Comparison of ENCODE assay signal across 8 cellular contexts in the genomic region with DNA sequence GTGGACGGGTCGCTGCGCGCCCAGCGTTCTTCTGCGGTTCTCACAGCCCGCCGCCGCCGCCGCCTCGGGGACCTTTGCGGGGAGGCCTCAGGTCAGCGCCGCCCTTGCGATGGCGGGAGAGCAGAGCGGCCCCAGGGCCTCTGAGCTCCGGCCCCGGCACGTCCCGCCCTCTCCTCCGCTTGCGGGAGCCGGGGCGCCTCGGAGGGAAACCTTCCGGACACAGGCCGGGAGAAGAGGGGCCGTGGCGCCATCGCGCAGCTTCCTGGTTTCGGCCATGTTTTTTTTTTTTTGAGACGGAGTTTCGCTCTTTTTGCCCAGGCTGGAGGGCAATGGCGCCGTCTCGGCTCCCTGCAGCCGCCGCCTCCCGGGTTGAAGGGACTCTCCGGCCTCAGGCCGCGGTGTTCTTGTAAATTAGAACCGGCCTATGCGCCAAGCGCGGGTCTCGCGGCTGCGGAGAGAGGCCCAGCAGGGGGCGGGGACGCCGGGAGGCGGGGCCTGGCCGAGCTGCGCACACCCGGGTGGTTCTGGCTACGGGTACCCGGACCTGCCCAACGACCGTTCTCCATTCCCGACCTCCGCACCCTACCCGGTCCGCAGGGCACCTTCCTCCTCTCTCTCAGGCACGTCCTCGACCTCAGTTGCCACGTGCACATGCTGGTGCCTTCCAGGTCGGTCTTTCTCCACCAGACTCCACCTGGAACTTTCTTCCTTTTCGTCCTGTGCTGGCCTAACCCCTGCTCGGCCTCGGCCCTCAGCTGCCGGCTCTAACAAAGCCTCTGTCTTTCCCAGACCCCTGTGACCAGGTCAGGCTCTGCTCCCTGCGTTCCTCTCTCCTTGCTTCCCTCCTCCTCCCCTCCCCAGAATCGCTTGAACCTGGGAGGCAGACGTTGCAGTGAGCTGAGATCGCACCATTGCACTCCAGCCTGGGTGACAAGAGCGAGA. TPM values are rescaled to one million over a fixed set of nuclear protein-coding genes. Genes with fewer than 3 reads are reported as not detected.
DNase-seq lines count a peak whose midpoint lies in the region; ATAC-seq and TF ChIP-seq lines count a peak whose summit lies in the region.

No MANE protein-coding gene starts in this region.

- peak; percentile 26 to 34 (median 30) for TF ChIP-seq CTCF in uterus (IDR thresholded peaks at IDR 0.05)

- H3K9ac ChIP-seq in rectal smooth muscle tissue (ENCODE audit: low read length): peak overlapping the region; percentile 82

- H3K27ac ChIP-seq in angular gyrus (ENCODE audit: low read depth, low read length) (peak overlapping the region; percentile 91), rectal smooth muscle tissue (ENCODE audit: low read depth, low read length) (peak overlapping the region; percentile 96), uterus (peak overlapping the region; percentile 94 to 97)

- peak overlapping the region; percentile 59 for H3K4me3 ChIP-seq in GM08714 (ENCODE audit: low read length)
- H3K4me3 ChIP-seq in rectal smooth muscle tissue (ENCODE audit: low read length): peak overlapping the region; percentile 90
- H3K4me3 ChIP-seq in uterus: peak overlapping the region; percentile 75 to 90

- H3K36me3 ChIP-seq in rectal smooth muscle tissue (ENCODE audit: control insufficient read depth, insufficient read depth, low read length) (peaks cover 5% of the 10 kb centered on the region), uterus (no peaks in the 10 kb centered on the region)

- peak; percentile 66 to 84 for TF ChIP-seq POLR2A in uterus (IDR thresholded peaks at IDR 0.05)

- no peaks in the 10 kb centered on the region for H3K9me3 ChIP-seq in uterus

- peak; percentile 75 for ATAC-seq in GM21825 (IDR thresholded peaks at IDR 0.05; ENCODE audit: unreplicated experiment)
- peak; percentile 99 for ATAC-seq in left ventricle myocardium superior

- H3K27me3 ChIP-seq in rectal smooth muscle tissue (ENCODE audit: control insufficient read depth, insufficient read depth, low read length): no peaks in the 10 kb centered on the region
- no peaks in the 10 kb centered on the region for H3K27me3 ChIP-seq in uterus

- DNase-seq in LHCN-M2 (ENCODE audit: low read depth): peak; percentile 68
- DNase-seq in T-helper 2 cell: peak; percentile 50 to 83 (median 65)
- peak; percentile 94 for DNase-seq in left ventricle myocardium superior
- DNase-seq in uterus: peak; percentile 83 to 87

- intact Hi-C loops in left ventricle myocardium superior (cut with micrococcal nuclease): no loop called here
- intact Hi-C loops in uterus (cut with DNase I; ENCODE audit: low total_unique reads): no loop called here

- H3K4me1 ChIP-seq in rectal smooth muscle tissue (ENCODE audit: control insufficient read depth, insufficient read depth, low read length): peaks cover 19% of the 10 kb centered on the region
- peaks cover 0 to 4% of the 10 kb centered on the region in 2 donors for H3K4me1 ChIP-seq in uterus

RNA-seq across cellular contexts. Expression of a gene that starts 28.8 kb away (rescaled TPM):
- total RNA-seq in LHCN-M2 (2014; rRNA removed) (179 and 197 TPM in 2 replicates), left ventricle myocardium superior (67.0 TPM), uterus (100 to 1,000 TPM in 2 of 4 donors, 10 to 100 TPM in 2; 67.6 to 136 (median 99.5) TPM)
- 146 TPM for polyA plus RNA-seq in LHCN-M2 (2012)

RNA-seq across cellular contexts. Expression of a gene that starts 29.7 kb away (rescaled TPM):
- total RNA-seq in LHCN-M2 (2014; rRNA removed): 17.3 and 18.0 TPM in 2 replicates
- polyA plus RNA-seq in LHCN-M2 (2012): 8.3 TPM
- 15.2 TPM for total RNA-seq in left ventricle myocardium superior
- 10 to 100 TPM in 3 of 4 donors, 1 to 10 TPM in 1; 8.5 to 43.6 (median 34.6) TPM for total RNA-seq in uterus

Comparison
In these comparisons a context has a peak if more than half of its experiments do, and no peak if none do; other contexts are left out.
1. Peak in every context shown above with its lines: DNase-seq, ATAC-seq, H3K4me3 ChIP-seq and H3K27ac ChIP-seq.